ENCODE assay signal across 9 cellular contexts in the genomic region with DNA sequence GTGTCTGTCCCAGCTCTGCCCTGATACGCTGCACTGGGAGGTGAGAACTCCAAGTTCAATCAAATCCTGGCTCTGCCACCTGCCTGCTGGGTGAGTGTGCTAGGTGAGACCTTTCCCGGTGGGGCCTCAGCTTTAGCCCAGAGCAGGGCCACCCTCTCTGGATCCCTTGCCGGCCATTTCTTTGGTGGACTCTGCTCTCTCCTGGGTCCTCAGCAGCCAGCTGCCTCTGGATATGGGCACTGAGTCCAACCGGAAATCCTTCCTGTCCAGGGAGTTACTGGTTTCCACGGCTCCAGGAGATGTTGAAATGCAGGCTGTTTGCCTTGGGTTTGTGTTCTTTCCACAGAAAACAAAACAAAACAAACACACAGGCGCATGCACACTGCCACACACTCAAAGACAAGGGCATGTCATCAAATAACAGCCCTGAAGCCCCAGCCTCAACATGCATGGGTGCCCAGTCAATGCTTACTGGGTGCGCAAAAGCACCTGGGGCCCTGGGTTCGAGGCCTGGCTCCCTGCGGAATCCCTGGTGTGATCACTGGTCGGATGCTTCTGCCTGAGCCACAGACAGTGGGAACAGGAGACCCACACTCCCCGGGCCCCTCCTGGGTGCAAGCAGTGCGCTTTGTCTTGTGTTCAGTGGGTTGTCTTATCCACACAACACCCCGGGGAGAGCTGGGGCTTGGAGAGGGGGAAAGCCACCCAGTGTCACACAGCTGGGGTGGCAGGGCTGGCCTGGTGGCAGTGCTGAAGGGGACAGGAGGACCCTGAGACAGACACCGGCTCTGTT. TPM values are rescaled to one million over a fixed set of nuclear protein-coding genes. Genes with fewer than 3 reads are reported as not detected.
A peak's percentile ranks its signal among the peaks of the same experiment; 100 is the strongest.
DNase-seq lines count a peak whose midpoint lies in the region; ATAC-seq and TF ChIP-seq lines count a peak whose summit lies in the region.
"Had no signal": no experiment of that assay in that cellular context is flagged by ENCODE, and none has a peak within 500 bp of the region (broad histone marks: within the 10 kb centered on the region; RNA-seq: fewer than 3 reads in every experiment).

No MANE protein-coding gene starts in this region.

- H3K4me1 Mint-ChIP-seq in activated T-cell treated with anti-CD3 and anti-CD28 coated beads, Interleukin-2, amount 50 U/mL, for 24 hours (ENCODE audit: low read depth): no peaks in the 10 kb centered on the region

- H3K27me3 ChIP-seq in mesenchymal stem cell (ENCODE audit: control insufficient read depth in 1 of 2, insufficient read depth in 1 of 2, low read length in 2 of 2) (no peaks in the 10 kb centered on the region), upper lobe of right lung (no peaks in the 10 kb centered on the region)

- H3K23ac ChIP-seq in mesenchymal stem cell (ENCODE audit: low read length in 2 of 2): no peak overlapping the region

- peaks cover 18 to 23% of the 10 kb centered on the region in 2 experiments for H3K36me3 ChIP-seq in mesenchymal stem cell (ENCODE audit: control insufficient read depth in 1 of 2, insufficient read depth in 2 of 2, low read depth in 1 of 2, low read length in 2 of 2)
- no peaks in the 10 kb centered on the region for H3K36me3 ChIP-seq in upper lobe of right lung

- H3K14ac ChIP-seq in mesenchymal stem cell (ENCODE audit: low read length in 2 of 2): peak overlapping the region in 1 of 2 experiments; percentile 84

- H3K4ac ChIP-seq in mesenchymal stem cell (ENCODE audit: low read depth in 1 of 2, low read length in 2 of 2): peak overlapping the region; percentile 19 to 86

- intact Hi-C loops in upper lobe of right lung (cut with DNase I): no loop called here

- no peaks in the 10 kb centered on the region for H3K79me1 ChIP-seq in mesenchymal stem cell (replicated peaks; ENCODE audit: low read length, poor library complexity, severe bottlenecking)

- no peak overlapping the region for H3K4me2 ChIP-seq in mesenchymal stem cell (ENCODE audit: low read length, poor library complexity, severe bottlenecking)

- H3K9me3 ChIP-seq in mesenchymal stem cell (ENCODE audit: control insufficient read depth, low read length): no peaks in the 10 kb centered on the region
- H3K9me3 ChIP-seq in upper lobe of right lung: no peaks in the 10 kb centered on the region

- peak overlapping the region; percentile 64 for H2BK120ac ChIP-seq in mesenchymal stem cell (ENCODE audit: low read depth, low read length)

- peak overlapping the region; percentile 93 for H4K91ac ChIP-seq in mesenchymal stem cell (ENCODE audit: low read length)

- no peaks in the 10 kb centered on the region for H3K9me3 Mint-ChIP-seq in activated T-cell treated with anti-CD3 and anti-CD28 coated beads, Interleukin-2, amount 50 U/mL, for 24 hours
- H3K9me3 Mint-ChIP-seq: CD4-positive, alpha-beta T cell had no signal

- H3K27ac ChIP-seq in mesenchymal stem cell (ENCODE audit: low read length, poor library complexity, severe bottlenecking) (peak overlapping the region; percentile 88), upper lobe of right lung (peak overlapping the region; percentile 74)

- TF ChIP-seq CTCF in upper lobe of right lung (IDR thresholded peaks at IDR 0.05): no peak

- WGBS in mesenchymal stem cell: 77% methylated on average over 14 of the region's 14 CpGs

- H3K36me3 Mint-ChIP-seq in activated T-cell treated with anti-CD3 and anti-CD28 coated beads, Interleukin-2, amount 50 U/mL, for 24 hours (ENCODE audit: low read depth): no peaks in the 10 kb centered on the region

- H3K4me3 Mint-ChIP-seq in activated T-cell treated with anti-CD3 and anti-CD28 coated beads, Interleukin-2, amount 50 U/mL, for 24 hours: no peak overlapping the region
- H3K4me3 Mint-ChIP-seq: CD4-positive, alpha-beta T cell had no signal

- peak overlapping the region; percentile 73 for H4K8ac ChIP-seq in mesenchymal stem cell (ENCODE audit: low read length)

- ATAC-seq in upper lobe of right lung: peak; percentile 8

- H3K4me1 ChIP-seq in mesenchymal stem cell (ENCODE audit: control insufficient read depth, insufficient read depth, low read depth, low read length): peaks cover 53% of the 10 kb centered on the region
- peaks cover 23% of the 10 kb centered on the region for H3K4me1 ChIP-seq in upper lobe of right lung

- DNase-seq in activated T-cell treated with anti-CD3 and anti-CD28 coated beads, Interleukin-2, amount 50 U/mL, for 24 hours: peak; percentile 13
- no peak for DNase-seq in activated T-cell treated with anti-CD3 and anti-CD28 coated beads for 4 hours
- peak; percentile 55 for DNase-seq in dedifferentiated amniotic fluid mesenchymal stem cell (ENCODE audit: extremely low spot score)
- peak; percentile 86 for DNase-seq in mesenchymal stem cell
- DNase-seq in upper lobe of right lung: no peak
- no peak for DNase-seq in HuH-7 (ENCODE audit: low spot score)
- no peak for DNase-seq in epidermal melanocyte (ENCODE audit: insufficient read length, low spot score)
- no peak for DNase-seq in NOMO-1 treated with DMSO at 0.1 percent for 48 hours (lab: John Stamatoyannopoulos, UW; ENCODE audit: unreplicated experiment)

- H3K27ac Mint-ChIP-seq in activated T-cell treated with anti-CD3 and anti-CD28 coated beads, Interleukin-2, amount 50 U/mL, for 24 hours: no peak overlapping the region
- H3K27ac Mint-ChIP-seq: CD4-positive, alpha-beta T cell had no signal

- H2BK12ac ChIP-seq in mesenchymal stem cell (ENCODE audit: low read length in 2 of 2): peak overlapping the region; percentile 68 to 69

- peak overlapping the region; percentile 99 for H2AK5ac ChIP-seq in mesenchymal stem cell (ENCODE audit: low read length, severe bottlenecking)

- H3K27me3 Mint-ChIP-seq in activated T-cell treated with anti-CD3 and anti-CD28 coated beads, Interleukin-2, amount 50 U/mL, for 24 hours: no peaks in the 10 kb centered on the region
- H3K27me3 Mint-ChIP-seq: CD4-positive, alpha-beta T cell had no signal

- H3K18ac ChIP-seq in mesenchymal stem cell (ENCODE audit: low read depth in 1 of 2, low read length in 2 of 2): peak overlapping the region; percentile 34 to 69

- H3K4me3 ChIP-seq in mesenchymal stem cell (ENCODE audit: insufficient read depth in 1 of 2, low read depth in 1 of 2, low read length in 2 of 2) (peak overlapping the region in 1 of 2 experiments; percentile 38), upper lobe of right lung (no peak overlapping the region)

- peak overlapping the region; percentile 60 for H2BK15ac ChIP-seq in mesenchymal stem cell (ENCODE audit: low read depth, poor library complexity, severe bottlenecking)

- H2BK5ac ChIP-seq in mesenchymal stem cell (ENCODE audit: low read depth, low read length, poor library complexity, severe bottlenecking): peak overlapping the region; percentile 21

- no peak overlapping the region for H2AFZ ChIP-seq in mesenchymal stem cell (ENCODE audit: low read depth, low read length)

- peak overlapping the region; percentile 70 for H3K9ac ChIP-seq in mesenchymal stem cell (ENCODE audit: low read length)

RNA-seq across cellular contexts. Expression of a gene that starts 33.1 kb away (rescaled TPM):
- 49.4 TPM for polyA plus RNA-seq in mesenchymal stem cell (2013, experiment 1 of 2)
- 50.7 TPM for polyA plus RNA-seq in mesenchymal stem cell (2013, experiment 2 of 2)
- 30.7 TPM for total RNA-seq in upper lobe of right lung

Comparison
In these comparisons a context has a peak if more than half of its experiments do, and no peak if none do; other contexts are left out.
1. DNase-seq: peak in activated T-cell treated with anti-CD3 and anti-CD28 coated beads, Interleukin-2, amount 50 U/mL, for 24 hours (single experiment), dedifferentiated amniotic fluid mesenchymal stem cell (single experiment) and mesenchymal stem cell (single experiment); none in activated T-cell treated with anti-CD3 and anti-CD28 coated beads for 4 hours (single experiment), upper lobe of right lung (single experiment), HuH-7 (single experiment), epidermal melanocyte (single experiment) and NOMO-1 treated with DMSO at 0.1 percent for 48 hours (single experiment).